Comparison of ENCODE assay signal across 1 cellular context in the genomic region with DNA sequence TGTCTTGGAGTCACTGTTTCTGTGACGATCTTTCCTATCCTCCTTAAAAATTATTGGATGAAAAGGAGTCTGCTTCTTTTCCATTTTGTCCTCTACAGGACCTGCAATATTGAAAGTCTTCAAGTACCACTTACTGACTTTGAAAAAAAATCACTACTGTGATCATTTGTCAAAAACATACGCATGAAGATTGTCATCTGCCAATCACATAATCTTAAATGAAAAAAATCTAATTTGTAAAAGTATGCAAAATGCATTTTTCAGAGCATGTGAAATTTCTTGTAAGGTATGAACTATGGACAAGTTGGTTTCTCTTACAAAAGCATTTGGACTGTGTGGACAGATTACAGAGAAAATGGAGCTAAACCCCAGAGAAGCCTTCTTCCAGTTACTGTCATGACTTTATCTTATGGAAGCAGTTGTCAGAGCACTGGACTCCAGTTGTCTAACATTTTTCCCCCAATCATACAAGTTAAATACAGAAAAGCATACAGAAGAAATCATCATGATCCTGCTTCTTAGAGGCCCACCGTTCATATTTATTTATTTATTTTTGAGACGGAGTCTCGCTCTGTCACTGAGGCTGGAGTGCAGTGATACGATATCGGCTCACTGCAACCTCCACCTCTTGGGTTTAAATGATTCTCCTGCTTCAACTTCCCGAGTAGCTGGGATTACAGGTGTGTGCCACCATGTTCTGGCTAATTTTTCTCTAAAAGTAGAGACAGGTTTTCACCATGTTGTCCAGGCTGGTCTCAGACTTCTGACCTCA.
TF ChIP-seq lines count a peak whose summit lies in the region.

No MANE protein-coding gene starts in this region.

TF ChIP-seq in K562, 482 proteins besides CTCF, POLR2A, EP300 and RAD21:
- TF ChIP-seq, protein P1, sequence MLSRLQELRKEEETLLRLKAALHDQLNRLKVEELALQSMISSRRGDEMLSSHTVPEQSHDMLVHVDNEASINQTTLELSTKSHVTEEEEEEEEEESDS (CRISPR knock-in tag; IDR thresholded peaks at IDR 0.05): no peak
- TF ChIP-seq XRCC5 (IDR thresholded peaks at IDR 0.05; ENCODE audit: low read depth, low read length) (no peak), MAFG (tag; conservative IDR thresholded peaks at IDR 0.05) (no peak), MEF2D (tag; conservative IDR thresholded peaks at IDR 0.05; ENCODE audit: low read depth) (no peak), NCOR1 (IDR thresholded peaks at IDR 0.05) (peak; percentile 58), ZNF316 (IDR thresholded peaks at IDR 0.05) (no peak), ARID1B (IDR thresholded peaks at IDR 0.05) (peak; percentile 82), TRIM24 (IDR thresholded peaks at IDR 0.05) (no peak), MXI1 (IDR thresholded peaks at IDR 0.05; ENCODE audit: low read depth, low read length) (no peak), SMARCA4 (IDR thresholded peaks at IDR 0.05) (peak; percentile 54), SMARCC2 (IDR thresholded peaks at IDR 0.05; ENCODE audit: low read depth) (peak; percentile 65; the same call in 1 of the 2 replicates), ZNF707 (CRISPR knock-in tag; conservative IDR thresholded peaks at IDR 0.05) (no peak), KLF16 (IDR thresholded peaks at IDR 0.05) (no peak), HNRNPH1 (optimal IDR thresholded peaks at IDR 0.05; ENCODE audit: low read depth, low read length) (no peak), TAF9B (IDR thresholded peaks at IDR 0.05; ENCODE audit: partially characterized antibody) (no peak), RBFOX2 (IDR thresholded peaks at IDR 0.05; ENCODE audit: low read depth, low read length) (no peak), JUND (IDR thresholded peaks at IDR 0.05; ENCODE audit: borderline replicate concordance, low read depth, low read length) (no peak), JUND (tag; IDR thresholded peaks at IDR 0.05; ENCODE audit: borderline replicate concordance, low read depth, low read length) (no peak), STAT5A (IDR thresholded peaks at IDR 0.05; ENCODE audit: borderline replicate concordance, low read length) (peak; percentile 42; the same call in 1 of the 2 replicates), MCM3 (IDR thresholded peaks at IDR 0.05) (no peak), ZBTB17 (CRISPR knock-in tag; IDR thresholded peaks at IDR 0.05) (no peak), STAT5B (CRISPR knock-in tag; IDR thresholded peaks at IDR 0.05) (no peak), TAL1 (IDR thresholded peaks at IDR 0.05) (peak; percentile 69; the same call in 1 of the 2 replicates), SMAD4 (CRISPR knock-in tag; conservative IDR thresholded peaks at IDR 0.05) (no peak), NCOA1 (IDR thresholded peaks at IDR 0.05; ENCODE audit: low read depth) (no peak), CBFA2T2 (conservative IDR thresholded peaks at IDR 0.05) (peak; percentile 69), CBX2 (IDR thresholded peaks at IDR 0.05; ENCODE audit: insufficient read depth, low read length, poor library complexity, severe bottlenecking) (no peak), NFXL1 (CRISPR knock-in tag; IDR thresholded peaks at IDR 0.05) (no peak), SREBF1 (IDR thresholded peaks at IDR 0.05; ENCODE audit: borderline replicate concordance, low read depth, low read length) (no peak), ARNT (IDR thresholded peaks at IDR 0.05) (no peak), ZNF766 (CRISPR knock-in tag; conservative IDR thresholded peaks at IDR 0.05) (no peak), SLC30A9 (CRISPR knock-in tag; IDR thresholded peaks at IDR 0.05) (no peak), NFE2L1 (tag; IDR thresholded peaks at IDR 0.05; ENCODE audit: borderline replicate concordance, low read depth) (no peak), KLF13 (tag; IDR thresholded peaks at IDR 0.05; ENCODE audit: borderline replicate concordance, low read depth) (no peak), EP400 (IDR thresholded peaks at IDR 0.05) (no peak), TEAD4 (IDR thresholded peaks at IDR 0.05; ENCODE audit: low read length) (peak; percentile 49), TEAD4 (CRISPR knock-in tag; IDR thresholded peaks at IDR 0.05; ENCODE audit: borderline replicate concordance) (no peak), ELF2 (CRISPR knock-in tag; IDR thresholded peaks at IDR 0.05) (no peak), ZNF431 (CRISPR knock-in tag; IDR thresholded peaks at IDR 0.05) (no peak), ZNF444 (CRISPR knock-in tag; IDR thresholded peaks at IDR 0.05) (no peak), LEF1 (IDR thresholded peaks at IDR 0.05) (0 out of 2 replicates have a peak, but pooled peaks have one; percentile 36), ZNF668 (CRISPR knock-in tag; IDR thresholded peaks at IDR 0.05) (no peak), ZNF239 (CRISPR knock-in tag; IDR thresholded peaks at IDR 0.05) (no peak), HNRNPLL (IDR thresholded peaks at IDR 0.05; ENCODE audit: low read depth, low read length, poor library complexity, severe bottlenecking) (no peak), DPF2 (IDR thresholded peaks at IDR 0.05) (peak; percentile 67), SMAD3 (CRISPR knock-in tag; conservative IDR thresholded peaks at IDR 0.05) (no peak), RBM17 (IDR thresholded peaks at IDR 0.05; ENCODE audit: borderline replicate concordance, low read depth, low read length) (no peak), TCF3 (CRISPR knock-in tag; IDR thresholded peaks at IDR 0.05) (peak; percentile 70), CBFA2T3 (IDR thresholded peaks at IDR 0.05) (peak; percentile 82), PCBP2 (IDR thresholded peaks at IDR 0.05; ENCODE audit: low read depth, low read length, poor library complexity, severe bottlenecking) (no peak), NFIX (CRISPR knock-in tag; IDR thresholded peaks at IDR 0.05; ENCODE audit: low read depth) (no peak), JUN (IDR thresholded peaks at IDR 0.05; ENCODE audit: borderline replicate concordance, low read depth, low read length) (no peak), JUN (CRISPR knock-in tag; IDR thresholded peaks at IDR 0.05; ENCODE audit: borderline replicate concordance) (no peak), MEIS2 (IDR thresholded peaks at IDR 0.05; ENCODE audit: partially characterized antibody) (peak; percentile 80), SP2 (IDR thresholded peaks at IDR 0.05; ENCODE audit: extremely low read depth, low read depth, low read length, poor library complexity, severe bottlenecking) (no peak), MTA2 (IDR thresholded peaks at IDR 0.05; ENCODE audit: low read depth) (peak; percentile 36), KDM1A (IDR thresholded peaks at IDR 0.05) (peak in 1 of 2 experiments; percentile 22; a peak in 1 of 4 replicates), NFIC (IDR thresholded peaks at IDR 0.05) (peak; percentile 15; the same call in 1 of the 2 replicates)
- TF ChIP-seq, protein P2, sequence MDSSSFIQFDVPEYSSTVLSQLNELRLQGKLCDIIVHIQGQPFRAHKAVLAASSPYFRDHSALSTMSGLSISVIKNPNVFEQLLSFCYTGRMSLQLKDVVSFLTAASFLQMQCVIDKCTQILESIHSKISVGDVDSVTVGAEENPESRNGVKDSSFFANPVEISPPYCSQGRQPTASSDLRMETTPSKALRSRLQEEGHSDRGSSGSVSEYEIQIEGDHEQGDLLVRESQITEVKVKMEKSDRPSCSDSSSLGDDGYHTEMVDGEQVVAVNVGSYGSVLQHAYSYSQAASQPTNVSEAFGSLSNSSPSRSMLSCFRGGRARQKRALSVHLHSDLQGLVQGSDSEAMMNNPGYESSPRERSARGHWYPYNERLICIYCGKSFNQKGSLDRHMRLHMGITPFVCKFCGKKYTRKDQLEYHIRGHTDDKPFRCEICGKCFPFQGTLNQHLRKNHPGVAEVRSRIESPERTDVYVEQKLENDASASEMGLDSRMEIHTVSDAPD (CRISPR knock-in tag; IDR thresholded peaks at IDR 0.05): no peak
- TF ChIP-seq, protein P3, sequence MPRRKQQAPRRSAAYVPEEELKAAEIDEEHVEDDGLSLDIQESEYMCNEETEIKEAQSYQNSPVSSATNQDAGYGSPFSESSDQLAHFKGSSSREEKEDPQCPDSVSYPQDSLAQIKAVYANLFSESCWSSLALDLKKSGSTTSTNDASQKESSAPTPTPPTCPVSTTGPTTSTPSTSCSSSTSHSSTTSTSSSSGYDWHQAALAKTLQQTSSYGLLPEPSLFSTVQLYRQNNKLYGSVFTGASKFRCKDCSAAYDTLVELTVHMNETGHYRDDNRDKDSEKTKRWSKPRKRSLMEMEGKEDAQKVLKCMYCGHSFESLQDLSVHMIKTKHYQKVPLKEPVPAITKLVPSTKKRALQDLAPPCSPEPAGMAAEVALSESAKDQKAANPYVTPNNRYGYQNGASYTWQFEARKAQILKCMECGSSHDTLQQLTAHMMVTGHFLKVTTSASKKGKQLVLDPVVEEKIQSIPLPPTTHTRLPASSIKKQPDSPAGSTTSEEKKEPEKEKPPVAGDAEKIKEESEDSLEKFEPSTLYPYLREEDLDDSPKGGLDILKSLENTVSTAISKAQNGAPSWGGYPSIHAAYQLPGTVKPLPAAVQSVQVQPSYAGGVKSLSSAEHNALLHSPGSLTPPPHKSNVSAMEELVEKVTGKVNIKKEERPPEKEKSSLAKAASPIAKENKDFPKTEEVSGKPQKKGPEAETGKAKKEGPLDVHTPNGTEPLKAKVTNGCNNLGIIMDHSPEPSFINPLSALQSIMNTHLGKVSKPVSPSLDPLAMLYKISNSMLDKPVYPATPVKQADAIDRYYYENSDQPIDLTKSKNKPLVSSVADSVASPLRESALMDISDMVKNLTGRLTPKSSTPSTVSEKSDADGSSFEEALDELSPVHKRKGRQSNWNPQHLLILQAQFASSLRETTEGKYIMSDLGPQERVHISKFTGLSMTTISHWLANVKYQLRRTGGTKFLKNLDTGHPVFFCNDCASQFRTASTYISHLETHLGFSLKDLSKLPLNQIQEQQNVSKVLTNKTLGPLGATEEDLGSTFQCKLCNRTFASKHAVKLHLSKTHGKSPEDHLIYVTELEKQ (CRISPR knock-in tag; IDR thresholded peaks at IDR 0.05): peak; percentile 72; the same call in 1 of the 2 replicates
- TF ChIP-seq, protein P4, sequence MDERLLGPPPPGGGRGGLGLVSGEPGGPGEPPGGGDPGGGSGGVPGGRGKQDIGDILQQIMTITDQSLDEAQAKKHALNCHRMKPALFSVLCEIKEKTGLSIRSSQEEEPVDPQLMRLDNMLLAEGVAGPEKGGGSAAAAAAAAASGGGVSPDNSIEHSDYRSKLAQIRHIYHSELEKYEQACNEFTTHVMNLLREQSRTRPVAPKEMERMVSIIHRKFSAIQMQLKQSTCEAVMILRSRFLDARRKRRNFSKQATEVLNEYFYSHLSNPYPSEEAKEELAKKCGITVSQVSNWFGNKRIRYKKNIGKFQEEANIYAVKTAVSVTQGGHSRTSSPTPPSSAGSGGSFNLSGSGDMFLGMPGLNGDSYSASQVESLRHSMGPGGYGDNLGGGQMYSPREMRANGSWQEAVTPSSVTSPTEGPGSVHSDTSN (CRISPR knock-in tag; IDR thresholded peaks at IDR 0.05; ENCODE audit: low read depth): no peak
- TF ChIP-seq, protein P4 (tag; conservative IDR thresholded peaks at IDR 0.05; ENCODE audit: low read depth): peak; percentile 64
- TF ChIP-seq, protein P5, sequence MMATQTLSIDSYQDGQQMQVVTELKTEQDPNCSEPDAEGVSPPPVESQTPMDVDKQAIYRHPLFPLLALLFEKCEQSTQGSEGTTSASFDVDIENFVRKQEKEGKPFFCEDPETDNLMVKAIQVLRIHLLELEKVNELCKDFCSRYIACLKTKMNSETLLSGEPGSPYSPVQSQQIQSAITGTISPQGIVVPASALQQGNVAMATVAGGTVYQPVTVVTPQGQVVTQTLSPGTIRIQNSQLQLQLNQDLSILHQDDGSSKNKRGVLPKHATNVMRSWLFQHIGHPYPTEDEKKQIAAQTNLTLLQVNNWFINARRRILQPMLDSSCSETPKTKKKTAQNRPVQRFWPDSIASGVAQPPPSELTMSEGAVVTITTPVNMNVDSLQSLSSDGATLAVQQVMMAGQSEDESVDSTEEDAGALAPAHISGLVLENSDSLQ (IDR thresholded peaks at IDR 0.05): peak; percentile 41; the same call in 1 of the 2 replicates
- TF ChIP-seq, protein P6, sequence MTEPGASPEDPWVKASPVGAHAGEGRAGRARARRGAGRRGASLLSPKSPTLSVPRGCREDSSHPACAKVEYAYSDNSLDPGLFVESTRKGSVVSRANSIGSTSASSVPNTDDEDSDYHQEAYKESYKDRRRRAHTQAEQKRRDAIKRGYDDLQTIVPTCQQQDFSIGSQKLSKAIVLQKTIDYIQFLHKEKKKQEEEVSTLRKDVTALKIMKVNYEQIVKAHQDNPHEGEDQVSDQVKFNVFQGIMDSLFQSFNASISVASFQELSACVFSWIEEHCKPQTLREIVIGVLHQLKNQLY (CRISPR knock-in tag; conservative IDR thresholded peaks at IDR 0.05): no peak
- TF ChIP-seq, protein P7, sequence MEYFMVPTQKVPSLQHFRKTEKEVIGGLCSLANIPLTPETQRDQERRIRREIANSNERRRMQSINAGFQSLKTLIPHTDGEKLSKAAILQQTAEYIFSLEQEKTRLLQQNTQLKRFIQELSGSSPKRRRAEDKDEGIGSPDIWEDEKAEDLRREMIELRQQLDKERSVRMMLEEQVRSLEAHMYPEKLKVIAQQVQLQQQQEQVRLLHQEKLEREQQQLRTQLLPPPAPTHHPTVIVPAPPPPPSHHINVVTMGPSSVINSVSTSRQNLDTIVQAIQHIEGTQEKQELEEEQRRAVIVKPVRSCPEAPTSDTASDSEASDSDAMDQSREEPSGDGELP (CRISPR knock-in tag; IDR thresholded peaks at IDR 0.05; ENCODE audit: borderline replicate concordance): no peak
- TF ChIP-seq, protein P8, sequence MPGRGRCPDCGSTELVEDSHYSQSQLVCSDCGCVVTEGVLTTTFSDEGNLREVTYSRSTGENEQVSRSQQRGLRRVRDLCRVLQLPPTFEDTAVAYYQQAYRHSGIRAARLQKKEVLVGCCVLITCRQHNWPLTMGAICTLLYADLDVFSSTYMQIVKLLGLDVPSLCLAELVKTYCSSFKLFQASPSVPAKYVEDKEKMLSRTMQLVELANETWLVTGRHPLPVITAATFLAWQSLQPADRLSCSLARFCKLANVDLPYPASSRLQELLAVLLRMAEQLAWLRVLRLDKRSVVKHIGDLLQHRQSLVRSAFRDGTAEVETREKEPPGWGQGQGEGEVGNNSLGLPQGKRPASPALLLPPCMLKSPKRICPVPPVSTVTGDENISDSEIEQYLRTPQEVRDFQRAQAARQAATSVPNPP (IDR thresholded peaks at IDR 0.05; ENCODE audit: borderline replicate concordance, insufficient read depth, insufficient read length): no peak
